1 cellular context compared by ENCODE assay signal in the genomic region with DNA sequence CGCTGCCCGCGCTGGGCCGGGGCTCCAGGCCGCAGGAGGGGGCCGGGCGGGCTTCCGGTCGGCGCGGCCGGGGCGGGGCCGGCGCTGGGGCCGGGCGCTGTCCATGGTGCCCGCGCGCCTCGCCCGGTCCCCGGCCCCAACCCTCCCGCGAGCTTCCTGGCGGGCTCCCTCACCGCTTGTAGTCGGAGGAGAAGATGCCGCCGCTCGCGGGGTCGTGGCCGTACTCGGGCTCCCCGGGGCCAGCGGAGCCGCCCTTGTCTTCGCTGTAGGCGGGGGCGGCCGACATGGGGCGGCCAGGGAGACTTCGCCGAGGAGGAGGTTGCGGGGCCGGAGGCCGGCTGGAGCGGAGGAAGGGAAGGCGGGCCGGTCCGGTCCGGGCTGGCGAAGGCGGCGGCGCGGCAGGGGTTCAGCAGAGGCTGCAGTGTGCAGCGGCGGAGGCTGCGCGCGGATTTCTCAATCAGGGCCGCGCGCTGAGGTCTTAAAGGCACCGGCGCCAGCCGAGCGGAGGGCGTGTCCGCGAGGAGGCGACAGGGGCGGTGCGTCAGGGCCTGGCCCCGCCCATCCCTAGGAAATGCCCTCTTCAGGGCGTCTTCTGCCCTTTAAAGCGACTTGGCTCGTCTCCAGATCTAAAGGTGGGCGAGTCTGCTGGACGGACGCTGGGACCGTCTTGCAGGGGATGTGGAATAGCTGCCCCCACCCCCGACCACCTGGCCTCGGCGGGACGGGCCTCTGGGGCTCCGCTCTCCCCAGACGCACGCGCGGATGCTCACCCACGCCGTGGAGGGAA.
TF ChIP-seq lines count a peak whose summit lies in the region.

A gene with protein sequence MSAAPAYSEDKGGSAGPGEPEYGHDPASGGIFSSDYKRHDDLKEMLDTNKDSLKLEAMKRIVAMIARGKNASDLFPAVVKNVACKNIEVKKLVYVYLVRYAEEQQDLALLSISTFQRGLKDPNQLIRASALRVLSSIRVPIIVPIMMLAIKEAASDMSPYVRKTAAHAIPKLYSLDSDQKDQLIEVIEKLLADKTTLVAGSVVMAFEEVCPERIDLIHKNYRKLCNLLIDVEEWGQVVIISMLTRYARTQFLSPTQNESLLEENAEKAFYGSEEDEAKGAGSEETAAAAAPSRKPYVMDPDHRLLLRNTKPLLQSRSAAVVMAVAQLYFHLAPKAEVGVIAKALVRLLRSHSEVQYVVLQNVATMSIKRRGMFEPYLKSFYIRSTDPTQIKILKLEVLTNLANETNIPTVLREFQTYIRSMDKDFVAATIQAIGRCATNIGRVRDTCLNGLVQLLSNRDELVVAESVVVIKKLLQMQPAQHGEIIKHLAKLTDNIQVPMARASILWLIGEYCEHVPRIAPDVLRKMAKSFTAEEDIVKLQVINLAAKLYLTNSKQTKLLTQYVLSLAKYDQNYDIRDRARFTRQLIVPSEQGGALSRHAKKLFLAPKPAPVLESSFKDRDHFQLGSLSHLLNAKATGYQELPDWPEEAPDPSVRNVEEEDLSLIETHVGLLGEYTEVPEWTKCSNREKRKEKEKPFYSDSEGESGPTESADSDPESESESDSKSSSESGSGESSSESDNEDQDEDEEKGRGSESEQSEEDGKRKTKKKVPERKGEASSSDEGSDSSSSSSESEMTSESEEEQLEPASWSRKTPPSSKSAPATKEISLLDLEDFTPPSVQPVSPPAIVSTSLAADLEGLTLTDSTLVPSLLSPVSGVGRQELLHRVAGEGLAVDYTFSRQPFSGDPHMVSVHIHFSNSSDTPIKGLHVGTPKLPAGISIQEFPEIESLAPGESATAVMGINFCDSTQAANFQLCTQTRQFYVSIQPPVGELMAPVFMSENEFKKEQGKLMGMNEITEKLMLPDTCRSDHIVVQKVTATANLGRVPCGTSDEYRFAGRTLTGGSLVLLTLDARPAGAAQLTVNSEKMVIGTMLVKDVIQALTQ (minus strand): TSS at position 455 of the 787 bp plus-strand sequence. CDS start 169 bp downstream, at position 286.

TF ChIP-seq in HepG2, 621 proteins besides CTCF, POLR2A, EP300 and RAD21 (continues in another document):
- TF ChIP-seq, protein P1, sequence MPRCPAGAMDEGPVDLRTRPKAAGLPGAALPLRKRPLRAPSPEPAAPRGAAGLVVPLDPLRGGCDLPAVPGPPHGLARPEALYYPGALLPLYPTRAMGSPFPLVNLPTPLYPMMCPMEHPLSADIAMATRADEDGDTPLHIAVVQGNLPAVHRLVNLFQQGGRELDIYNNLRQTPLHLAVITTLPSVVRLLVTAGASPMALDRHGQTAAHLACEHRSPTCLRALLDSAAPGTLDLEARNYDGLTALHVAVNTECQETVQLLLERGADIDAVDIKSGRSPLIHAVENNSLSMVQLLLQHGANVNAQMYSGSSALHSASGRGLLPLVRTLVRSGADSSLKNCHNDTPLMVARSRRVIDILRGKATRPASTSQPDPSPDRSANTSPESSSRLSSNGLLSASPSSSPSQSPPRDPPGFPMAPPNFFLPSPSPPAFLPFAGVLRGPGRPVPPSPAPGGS (CRISPR knock-in tag; IDR thresholded peaks at IDR 0.05), result no peak
- TF ChIP-seq ZNF274 (CRISPR knock-in tag; IDR thresholded peaks at IDR 0.05) (no peak), NPAS2 (CRISPR knock-in tag; IDR thresholded peaks at IDR 0.05; ENCODE audit: borderline replicate concordance) (no peak), PITX1 (CRISPR knock-in tag; IDR thresholded peaks at IDR 0.05) (no peak), ZNF567 (CRISPR knock-in tag; IDR thresholded peaks at IDR 0.05; ENCODE audit: borderline replicate concordance) (no peak), SRSF1 (optimal IDR thresholded peaks at IDR 0.05; ENCODE audit: low read depth, low read length) (no peak), PAX8 (CRISPR knock-in tag; IDR thresholded peaks at IDR 0.05; ENCODE audit: borderline replicate concordance) (no peak), ZNF792 (CRISPR knock-in tag; IDR thresholded peaks at IDR 0.05) (peak; percentile 51; the same call in 1 of the 2 replicates), MBD4 (IDR thresholded peaks at IDR 0.05; ENCODE audit: borderline replicate concordance, low read length) (no peak), ZNF713 (CRISPR knock-in tag; IDR thresholded peaks at IDR 0.05) (no peak), ZNF296 (CRISPR knock-in tag; conservative IDR thresholded peaks at IDR 0.05) (no peak), NFRKB (IDR thresholded peaks at IDR 0.05) (no peak), GTF2F1 (IDR thresholded peaks at IDR 0.05; ENCODE audit: low read length) (no peak), CEBPG (CRISPR knock-in tag; IDR thresholded peaks at IDR 0.05) (0 out of 2 replicates have a peak, but pooled peaks have one; percentile 31), NFE2L1 (CRISPR knock-in tag; IDR thresholded peaks at IDR 0.05; ENCODE audit: borderline replicate concordance) (no peak), ZNF562 (CRISPR knock-in tag; IDR thresholded peaks at IDR 0.05; ENCODE audit: borderline replicate concordance) (no peak), ZKSCAN8 (CRISPR knock-in tag; IDR thresholded peaks at IDR 0.05; ENCODE audit: borderline replicate concordance) (no peak), PRMT3 (CRISPR knock-in tag; IDR thresholded peaks at IDR 0.05; ENCODE audit: borderline replicate concordance, low read depth) (peak; percentile 49; the same call in 1 of the 2 replicates), PCBP1 (IDR thresholded peaks at IDR 0.05; ENCODE audit: borderline replicate concordance, low read depth, low read length) (no peak), RARA (CRISPR knock-in tag; IDR thresholded peaks at IDR 0.05) (no peak), POGZ (CRISPR knock-in tag; IDR thresholded peaks at IDR 0.05) (no peak), MYC (CRISPR knock-in tag; IDR thresholded peaks at IDR 0.05; ENCODE audit: borderline replicate concordance) (0 out of 2 replicates have a peak, but pooled peaks have one; percentile 28), ATF7-NPFF (CRISPR knock-in tag; IDR thresholded peaks at IDR 0.05; ENCODE audit: low read depth) (peak; percentile 75; the same call in 1 of the 2 replicates), ZFYVE20 (CRISPR knock-in tag; IDR thresholded peaks at IDR 0.05; ENCODE audit: borderline replicate concordance, low read depth) (0 out of 2 replicates have a peak, but pooled peaks have one; percentile 59), NFKB2 (CRISPR knock-in tag; IDR thresholded peaks at IDR 0.05; ENCODE audit: borderline replicate concordance) (peak; percentile 55; the same call in 1 of the 2 replicates), PAWR (CRISPR knock-in tag; IDR thresholded peaks at IDR 0.05; ENCODE audit: borderline replicate concordance) (no peak), SETDB1 (CRISPR knock-in tag; IDR thresholded peaks at IDR 0.05; ENCODE audit: borderline replicate concordance) (no peak), ZNF547 (CRISPR knock-in tag; IDR thresholded peaks at IDR 0.05) (no peak), ZFP62 (CRISPR knock-in tag; IDR thresholded peaks at IDR 0.05) (no peak), PHB2 (IDR thresholded peaks at IDR 0.05; ENCODE audit: partially characterized antibody) (no peak), ZSCAN29 (CRISPR knock-in tag; conservative IDR thresholded peaks at IDR 0.05) (no peak), FOSL2 (CRISPR knock-in tag; IDR thresholded peaks at IDR 0.05) (no peak), ZNF788 (CRISPR knock-in tag; IDR thresholded peaks at IDR 0.05; ENCODE audit: borderline replicate concordance) (no peak), FOSL1 (CRISPR knock-in tag; IDR thresholded peaks at IDR 0.05; ENCODE audit: borderline replicate concordance) (no peak), ZNF879 (CRISPR knock-in tag; IDR thresholded peaks at IDR 0.05) (no peak), TCF7 (IDR thresholded peaks at IDR 0.05; ENCODE audit: low read depth) (no peak)
- TF ChIP-seq, protein P2, sequence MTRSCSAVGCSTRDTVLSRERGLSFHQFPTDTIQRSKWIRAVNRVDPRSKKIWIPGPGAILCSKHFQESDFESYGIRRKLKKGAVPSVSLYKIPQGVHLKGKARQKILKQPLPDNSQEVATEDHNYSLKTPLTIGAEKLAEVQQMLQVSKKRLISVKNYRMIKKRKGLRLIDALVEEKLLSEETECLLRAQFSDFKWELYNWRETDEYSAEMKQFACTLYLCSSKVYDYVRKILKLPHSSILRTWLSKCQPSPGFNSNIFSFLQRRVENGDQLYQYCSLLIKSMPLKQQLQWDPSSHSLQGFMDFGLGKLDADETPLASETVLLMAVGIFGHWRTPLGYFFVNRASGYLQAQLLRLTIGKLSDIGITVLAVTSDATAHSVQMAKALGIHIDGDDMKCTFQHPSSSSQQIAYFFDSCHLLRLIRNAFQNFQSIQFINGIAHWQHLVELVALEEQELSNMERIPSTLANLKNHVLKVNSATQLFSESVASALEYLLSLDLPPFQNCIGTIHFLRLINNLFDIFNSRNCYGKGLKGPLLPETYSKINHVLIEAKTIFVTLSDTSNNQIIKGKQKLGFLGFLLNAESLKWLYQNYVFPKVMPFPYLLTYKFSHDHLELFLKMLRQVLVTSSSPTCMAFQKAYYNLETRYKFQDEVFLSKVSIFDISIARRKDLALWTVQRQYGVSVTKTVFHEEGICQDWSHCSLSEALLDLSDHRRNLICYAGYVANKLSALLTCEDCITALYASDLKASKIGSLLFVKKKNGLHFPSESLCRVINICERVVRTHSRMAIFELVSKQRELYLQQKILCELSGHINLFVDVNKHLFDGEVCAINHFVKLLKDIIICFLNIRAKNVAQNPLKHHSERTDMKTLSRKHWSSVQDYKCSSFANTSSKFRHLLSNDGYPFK (CRISPR knock-in tag; IDR thresholded peaks at IDR 0.05; ENCODE audit: borderline replicate concordance), result no peak
- TF ChIP-seq, protein P3, sequence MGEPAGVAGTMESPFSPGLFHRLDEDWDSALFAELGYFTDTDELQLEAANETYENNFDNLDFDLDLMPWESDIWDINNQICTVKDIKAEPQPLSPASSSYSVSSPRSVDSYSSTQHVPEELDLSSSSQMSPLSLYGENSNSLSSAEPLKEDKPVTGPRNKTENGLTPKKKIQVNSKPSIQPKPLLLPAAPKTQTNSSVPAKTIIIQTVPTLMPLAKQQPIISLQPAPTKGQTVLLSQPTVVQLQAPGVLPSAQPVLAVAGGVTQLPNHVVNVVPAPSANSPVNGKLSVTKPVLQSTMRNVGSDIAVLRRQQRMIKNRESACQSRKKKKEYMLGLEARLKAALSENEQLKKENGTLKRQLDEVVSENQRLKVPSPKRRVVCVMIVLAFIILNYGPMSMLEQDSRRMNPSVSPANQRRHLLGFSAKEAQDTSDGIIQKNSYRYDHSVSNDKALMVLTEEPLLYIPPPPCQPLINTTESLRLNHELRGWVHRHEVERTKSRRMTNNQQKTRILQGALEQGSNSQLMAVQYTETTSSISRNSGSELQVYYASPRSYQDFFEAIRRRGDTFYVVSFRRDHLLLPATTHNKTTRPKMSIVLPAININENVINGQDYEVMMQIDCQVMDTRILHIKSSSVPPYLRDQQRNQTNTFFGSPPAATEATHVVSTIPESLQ (CRISPR knock-in tag; conservative IDR thresholded peaks at IDR 0.05), result no peak
- TF ChIP-seq, protein P4, sequence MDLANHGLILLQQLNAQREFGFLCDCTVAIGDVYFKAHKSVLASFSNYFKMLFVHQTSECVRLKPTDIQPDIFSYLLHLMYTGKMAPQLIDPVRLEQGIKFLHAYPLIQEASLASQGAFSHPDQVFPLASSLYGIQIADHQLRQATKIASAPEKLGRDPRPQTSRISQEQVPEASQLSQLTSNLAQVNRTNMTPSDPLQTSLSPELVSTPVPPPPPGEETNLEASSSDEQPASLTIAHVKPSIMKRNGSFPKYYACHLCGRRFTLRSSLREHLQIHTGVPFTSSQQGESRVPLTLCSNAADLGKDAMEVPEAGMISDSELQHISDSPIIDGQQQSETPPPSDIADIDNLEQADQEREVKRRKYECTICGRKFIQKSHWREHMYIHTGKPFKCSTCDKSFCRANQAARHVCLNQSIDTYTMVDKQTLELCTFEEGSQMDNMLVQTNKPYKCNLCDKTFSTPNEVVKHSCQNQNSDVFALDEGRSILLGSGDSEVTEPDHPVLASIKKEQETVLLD (CRISPR knock-in tag; IDR thresholded peaks at IDR 0.05; ENCODE audit: low read depth), result no peak
- TF ChIP-seq, protein P5, sequence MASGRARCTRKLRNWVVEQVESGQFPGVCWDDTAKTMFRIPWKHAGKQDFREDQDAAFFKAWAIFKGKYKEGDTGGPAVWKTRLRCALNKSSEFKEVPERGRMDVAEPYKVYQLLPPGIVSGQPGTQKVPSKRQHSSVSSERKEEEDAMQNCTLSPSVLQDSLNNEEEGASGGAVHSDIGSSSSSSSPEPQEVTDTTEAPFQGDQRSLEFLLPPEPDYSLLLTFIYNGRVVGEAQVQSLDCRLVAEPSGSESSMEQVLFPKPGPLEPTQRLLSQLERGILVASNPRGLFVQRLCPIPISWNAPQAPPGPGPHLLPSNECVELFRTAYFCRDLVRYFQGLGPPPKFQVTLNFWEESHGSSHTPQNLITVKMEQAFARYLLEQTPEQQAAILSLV (CRISPR knock-in tag; IDR thresholded peaks at IDR 0.05; ENCODE audit: borderline replicate concordance), result no peak
- TF ChIP-seq, protein P6, sequence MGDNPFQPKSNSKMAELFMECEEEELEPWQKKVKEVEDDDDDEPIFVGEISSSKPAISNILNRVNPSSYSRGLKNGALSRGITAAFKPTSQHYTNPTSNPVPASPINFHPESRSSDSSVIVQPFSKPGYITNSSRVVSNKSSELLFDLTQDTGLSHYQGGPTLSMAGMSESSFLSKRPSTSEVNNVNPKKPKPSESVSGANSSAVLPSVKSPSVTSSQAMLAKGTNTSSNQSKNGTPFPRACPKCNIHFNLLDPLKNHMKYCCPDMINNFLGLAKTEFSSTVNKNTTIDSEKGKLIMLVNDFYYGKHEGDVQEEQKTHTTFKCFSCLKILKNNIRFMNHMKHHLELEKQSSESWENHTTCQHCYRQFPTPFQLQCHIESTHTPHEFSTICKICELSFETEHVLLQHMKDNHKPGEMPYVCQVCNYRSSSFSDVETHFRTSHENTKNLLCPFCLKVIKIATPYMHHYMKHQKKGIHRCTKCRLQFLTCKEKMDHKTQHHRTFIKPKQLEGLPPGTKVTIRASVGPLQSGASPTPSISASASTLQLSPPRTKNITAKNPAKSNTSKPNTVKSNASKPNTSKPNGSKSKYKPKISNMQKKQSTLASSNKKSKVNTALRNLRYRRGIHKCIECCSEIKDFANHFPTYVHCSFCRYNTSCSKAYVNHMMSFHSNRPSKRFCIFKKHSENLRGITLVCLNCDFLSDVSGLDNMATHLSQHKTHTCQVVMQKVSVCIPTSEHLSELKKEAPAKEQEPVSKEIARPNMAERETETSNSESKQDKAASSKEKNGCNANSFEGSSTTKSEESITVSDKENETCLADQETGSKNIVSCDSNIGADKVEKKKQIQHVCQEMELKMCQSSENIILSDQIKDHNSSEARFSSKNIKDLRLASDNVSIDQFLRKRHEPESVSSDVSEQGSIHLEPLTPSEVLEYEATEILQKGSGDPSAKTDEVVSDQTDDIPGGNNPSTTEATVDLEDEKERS (CRISPR knock-in tag; IDR thresholded peaks at IDR 0.05), result no peak
- TF ChIP-seq, protein P7, sequence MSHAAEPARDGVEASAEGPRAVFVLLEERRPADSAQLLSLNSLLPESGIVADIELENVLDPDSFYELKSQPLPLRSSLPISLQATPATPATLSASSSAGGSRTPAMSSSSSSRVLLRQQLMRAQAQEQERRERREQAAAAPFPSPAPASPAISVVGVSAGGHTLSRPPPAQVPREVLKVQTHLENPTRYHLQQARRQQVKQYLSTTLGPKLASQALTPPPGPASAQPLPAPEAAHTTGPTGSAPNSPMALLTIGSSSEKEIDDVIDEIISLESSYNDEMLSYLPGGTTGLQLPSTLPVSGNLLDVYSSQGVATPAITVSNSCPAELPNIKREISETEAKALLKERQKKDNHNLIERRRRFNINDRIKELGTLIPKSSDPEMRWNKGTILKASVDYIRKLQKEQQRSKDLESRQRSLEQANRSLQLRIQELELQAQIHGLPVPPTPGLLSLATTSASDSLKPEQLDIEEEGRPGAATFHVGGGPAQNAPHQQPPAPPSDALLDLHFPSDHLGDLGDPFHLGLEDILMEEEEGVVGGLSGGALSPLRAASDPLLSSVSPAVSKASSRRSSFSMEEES (CRISPR knock-in tag; IDR thresholded peaks at IDR 0.05), result no peak
